8 cellular contexts compared by ENCODE assay signal in the genomic region with DNA sequence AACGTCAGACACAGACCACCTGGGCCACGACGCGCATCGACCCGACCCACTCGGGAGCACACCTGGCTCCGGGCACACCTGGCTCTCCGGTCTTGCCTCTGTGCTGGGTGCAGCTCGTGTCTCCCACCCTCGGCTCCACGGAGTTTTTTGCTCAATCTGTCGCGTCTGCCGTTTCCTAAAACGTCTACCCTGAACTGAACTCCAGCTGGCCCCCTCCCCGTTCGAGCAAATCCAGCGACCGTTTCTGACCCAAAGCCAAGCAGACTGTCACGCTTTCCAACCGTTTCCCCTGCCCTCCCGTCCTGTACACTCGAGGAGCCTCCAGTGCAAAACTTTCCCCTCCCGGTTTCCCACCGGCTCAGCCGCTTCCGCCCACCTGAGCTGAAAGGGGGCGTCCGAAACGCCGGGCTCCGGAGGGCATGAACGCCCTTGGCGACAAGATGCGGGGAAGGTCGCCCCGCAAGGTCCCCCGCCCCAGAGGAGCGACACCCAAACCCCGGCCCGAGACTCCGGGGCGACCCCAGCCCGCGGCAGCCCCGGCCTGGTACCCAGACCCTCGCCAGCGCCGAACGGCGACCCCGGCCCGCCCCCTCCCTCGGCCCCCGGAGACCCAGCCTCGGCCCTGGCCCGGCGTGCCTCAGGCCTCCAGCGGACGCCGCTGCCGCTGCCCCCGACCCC. TPM values are rescaled to one million over a fixed set of nuclear protein-coding genes. Genes with fewer than 3 reads are reported as not detected.
DNase-seq lines count a peak whose midpoint lies in the region; ATAC-seq and TF ChIP-seq lines count a peak whose summit lies in the region.

No MANE protein-coding gene starts in this region.

- ATAC-seq in lower lobe of right lung = peak; percentile 4 to 38

- H3K9ac ChIP-seq in stomach smooth muscle (ENCODE audit: low read length in 2 of 2) = peak overlapping the region; percentile 70 to 78

- intact Hi-C loops in lower lobe of right lung (cut with DNase I) = no loop called here

- no peaks in the 10 kb centered on the region for H3K9me3 Mint-ChIP-seq in HFFc6

- peaks cover 68% of the 10 kb centered on the region for H3K4me1 Mint-ChIP-seq in HFFc6 (ENCODE audit: low read depth)

- peaks cover 4% of the 10 kb centered on the region; the same call in 1 of the 2 replicates for H3K27me3 Mint-ChIP-seq in HFFc6 (ENCODE audit: insufficient read depth)

- peak overlapping the region; percentile 79 for H3K27ac Mint-ChIP-seq in HFFc6

- H3K36me3 Mint-ChIP-seq in HFFc6 (ENCODE audit: low read depth) = peaks cover 29% of the 10 kb centered on the region

- no peak for TF ChIP-seq CTCF in HFFc6 (IDR thresholded peaks at IDR 0.05)
- TF ChIP-seq CTCF in choroid plexus epithelial cell (conservative IDR thresholded peaks at IDR 0.05; ENCODE audit: low read depth, low read length) = no peak
- no peak for TF ChIP-seq CTCF in lower lobe of right lung (IDR thresholded peaks at IDR 0.05)

- DNase-seq in Daoy (ENCODE audit: low read depth) (peak; percentile 39), HFFc6 (no peak), SW480 (ENCODE audit: low spot score) (peak; percentile 39), choroid plexus epithelial cell (ENCODE audit: low read depth) (no peak), lower lobe of right lung (peak; percentile 51), NCI-H1048 (lab: John Stamatoyannopoulos, UW) (no peak), NOMO-1 treated with DMSO at 0.1 percent for 48 hours (lab: John Stamatoyannopoulos, UW; ENCODE audit: unreplicated experiment) (no peak)

- H3K27me3 ChIP-seq in lower lobe of right lung (ENCODE audit: low read depth) = no peaks in the 10 kb centered on the region
- no peaks in the 10 kb centered on the region for H3K27me3 ChIP-seq in stomach smooth muscle (ENCODE audit: control insufficient read depth in 1 of 2, insufficient read depth in 2 of 2, low read length in 2 of 2)

- peak overlapping the region; percentile 95 for H3K4me3 Mint-ChIP-seq in HFFc6

- H3K36me3 ChIP-seq in lower lobe of right lung = no peaks in the 10 kb centered on the region
- no peaks in the 10 kb centered on the region for H3K36me3 ChIP-seq in stomach smooth muscle (ENCODE audit: control insufficient read depth in 2 of 2, insufficient read depth in 2 of 2, low read length in 2 of 2)

- H3K27ac ChIP-seq in lower lobe of right lung (peak overlapping the region; percentile 74), stomach smooth muscle (ENCODE audit: low read length) (no peak overlapping the region)

- H3K4me3 ChIP-seq in choroid plexus epithelial cell (ENCODE audit: low read depth, low read length) (peak overlapping the region; percentile 70), lower lobe of right lung (peak overlapping the region; percentile 94), stomach smooth muscle (ENCODE audit: low read length in 2 of 2) (peak overlapping the region; percentile 85 to 89)

- H3K9me3 ChIP-seq in lower lobe of right lung (no peaks in the 10 kb centered on the region), stomach smooth muscle (ENCODE audit: control insufficient read depth in 2 of 2, low read length in 2 of 2) (no peaks in the 10 kb centered on the region)

- peaks cover 38% of the 10 kb centered on the region for H3K4me1 ChIP-seq in lower lobe of right lung
- H3K4me1 ChIP-seq in stomach smooth muscle (ENCODE audit: control insufficient read depth, insufficient read depth, low read length) = peaks cover 25% of the 10 kb centered on the region

RNA-seq across cellular contexts. Expression of gene CYTH3, which starts 0.6 kb away (rescaled TPM):
- total RNA-seq in Daoy (2014; rRNA removed; shearing (Covaris generic)) = 8.4 and 10.2 TPM in 2 replicates
- total RNA-seq in HFFc6 (2021; fragmentation: NEBNext Ultra II Directional; extraction: Animal tissue kit (Norgen Biotek cat#: 25700)) = 10 to 100 TPM; 38.6 to 53.6 (median 47.9) TPM
- 26.1 TPM for total RNA-seq in lower lobe of right lung

Comparison
In these comparisons a context has a peak if more than half of its experiments do, and no peak if none do; other contexts are left out.
1. DNase-seq: peak in Daoy (single experiment), SW480 (single experiment) and lower lobe of right lung (single experiment); none in HFFc6 (single experiment), choroid plexus epithelial cell (single experiment), NCI-H1048 (single experiment) and NOMO-1 treated with DMSO at 0.1 percent for 48 hours (single experiment).
2. Peak in every context shown above with its lines, with median percentiles within 50 percentile points of each other: H3K4me3 ChIP-seq.